17 cellular contexts compared by ENCODE assay signal in genomic region chr4:20464381-20464780, GRCh38.
DNase-seq lines count a peak whose midpoint lies in the region; ATAC-seq and TF ChIP-seq lines count a peak whose summit lies in the region.
"Had no signal": no experiment of that assay in that cellular context is flagged by ENCODE, and none has a peak within 500 bp of the region (broad histone marks: within the 10 kb centered on the region; RNA-seq: fewer than 3 reads in every experiment).

No MANE protein-coding gene starts in this region.

- peak; percentile 80 for ATAC-seq in omental fat pad (ENCODE audit: low FRiP score)
- ATAC-seq in gastroesophageal sphincter = no peak
- ATAC-seq in HG03139 (IDR thresholded peaks at IDR 0.05; ENCODE audit: unreplicated experiment) = no peak
- ATAC-seq: HCT116; stimulated activated naive B cell treated with anti-CD40 and anti-IgM and Interleukin-4, amounts not matched to agents 10 μg/mL and 1 μg/mL and 100 μg/mL, for 72 hours had no signal

- TF ChIP-seq CTCF in omental fat pad (IDR thresholded peaks at IDR 0.05) (no peak), uterus (IDR thresholded peaks at IDR 0.05) (no peak), gastroesophageal sphincter (IDR thresholded peaks at IDR 0.05) (no peak)

- H3K36me3 ChIP-seq in uterus = no peaks in the 10 kb centered on the region
- H3K36me3 ChIP-seq in gastroesophageal sphincter = no peaks in the 10 kb centered on the region
- H3K36me3 ChIP-seq: right atrium auricular region had no signal

- intact Hi-C loops in uterus (cut with DNase I; ENCODE audit: low total_unique reads) = no loop called here

- TF ChIP-seq EP300 in gastroesophageal sphincter (IDR thresholded peaks at IDR 0.05) = no peak

- TF ChIP-seq POLR2A in uterus (IDR thresholded peaks at IDR 0.05) (no peak), gastroesophageal sphincter (IDR thresholded peaks at IDR 0.05) (no peak)

- H3K27ac ChIP-seq in epithelial cell of prostate = peak overlapping the region; percentile 12
- H3K27ac ChIP-seq in uterus = no peak overlapping the region
- H3K27ac ChIP-seq in gastroesophageal sphincter = no peak overlapping the region
- H3K27ac ChIP-seq: right atrium auricular region had no signal

- H3K4me3 ChIP-seq in uterus (no peak overlapping the region), gastroesophageal sphincter (no peak overlapping the region)
- H3K4me3 ChIP-seq: right atrium auricular region had no signal

- H3K9me3 ChIP-seq in uterus (no peaks in the 10 kb centered on the region), gastroesophageal sphincter (no peaks in the 10 kb centered on the region)
- H3K9me3 ChIP-seq: right atrium auricular region had no signal

- H3K4me1 ChIP-seq in uterus (no peaks in the 10 kb centered on the region), gastroesophageal sphincter (peaks cover 0 to 9% (median 0%) of the 10 kb centered on the region in 3 donors)
- H3K4me1 ChIP-seq: right atrium auricular region had no signal

- H3K27me3 ChIP-seq in uterus = no peaks in the 10 kb centered on the region
- H3K27me3 ChIP-seq in gastroesophageal sphincter = no peaks in the 10 kb centered on the region
- H3K27me3 ChIP-seq: right atrium auricular region had no signal

- DNase-seq in EL (peak; percentile 81), RKO (ENCODE audit: low spot score) (peak; percentile 57), epithelial cell of prostate (ENCODE audit: low read depth, low spot score) (peak; percentile 43), omental fat pad (ENCODE audit: low spot score) (no peak), uterus (no peak), pons (ENCODE audit: low spot score) (no peak)
- DNase-seq: activated CD4-positive, alpha-beta memory T cell treated with anti-CD3 and anti-CD28 coated beads for 36 hours; activated gamma-delta T cell treated with Interleukin-2 at 50 U/mL for 16 hours; C1 segment of cervical spinal cord; NCI-H1436; NCI-H510A; stimulated activated CD4-positive, alpha-beta T cell treated with anti-CD3 and anti-CD28 coated beads, Interleukin-4, amount 100 ng/mL, for 24 hours; stimulated activated naive B cell treated with anti-CD40 and anti-IgM and Interleukin-4, amounts not matched to agents 10 μg/mL and 1 μg/mL and 100 μg/mL, for 72 hours had no signal

- 71 to 78% methylated on average over 3 to 5 of the region's 5 CpGs for WGBS in gastroesophageal sphincter (ENCODE audit: low coverage in 1 of 2), 2 donors

Comparison
In these comparisons a context has a peak if more than half of its experiments do, and no peak if none do; other contexts are left out.
1. DNase-seq: peak in EL (single experiment), RKO (single experiment) and epithelial cell of prostate (single experiment); none in omental fat pad (single experiment), uterus (0 of 2) and pons (single experiment).